ENCODE assay signal across 8 cellular contexts in the genomic region with DNA sequence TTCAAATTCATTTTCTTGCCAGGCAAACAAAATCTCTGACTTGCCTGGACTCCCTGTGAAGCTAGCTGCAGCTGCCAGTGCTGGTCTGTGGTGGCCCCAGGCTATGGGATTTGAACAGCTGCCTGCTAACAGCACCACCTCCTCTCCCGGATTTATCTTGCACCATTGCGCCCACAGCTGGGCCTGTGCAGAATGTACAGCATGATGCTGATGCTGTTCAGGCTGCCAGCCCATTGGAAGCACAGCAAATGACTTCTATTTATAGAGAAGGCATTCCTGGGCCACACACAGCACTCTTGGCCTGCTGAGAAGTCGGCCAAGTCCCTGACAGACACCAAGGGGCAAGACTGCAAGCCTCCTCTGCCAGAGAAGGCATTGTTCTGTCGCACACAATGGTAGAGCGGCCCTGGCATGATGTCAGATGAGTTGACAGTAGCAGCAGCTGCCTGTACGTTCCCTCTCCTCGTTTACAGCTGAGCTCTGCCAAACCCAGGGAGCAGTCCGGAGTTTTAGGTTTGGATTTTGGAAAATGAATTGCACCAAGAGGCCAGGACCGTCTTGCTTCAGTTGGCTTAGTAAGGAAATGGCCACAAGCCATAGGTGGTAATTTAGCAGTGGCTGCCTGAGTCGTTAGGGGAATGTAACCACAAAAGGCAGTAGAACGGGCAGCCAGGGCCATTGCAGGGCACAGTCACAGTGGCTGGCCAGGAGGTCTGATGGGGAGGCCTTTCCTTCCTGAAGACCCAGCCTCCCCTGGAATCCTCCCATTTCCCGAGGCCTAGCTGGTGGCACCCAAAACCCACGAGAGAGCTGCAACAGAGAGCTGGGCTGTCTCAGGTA. TPM values are rescaled to one million over a fixed set of nuclear protein-coding genes. Genes with fewer than 3 reads are reported as not detected.
DNase-seq lines count a peak whose midpoint lies in the region; ATAC-seq and TF ChIP-seq lines count a peak whose summit lies in the region.

No MANE protein-coding gene starts in this region.

- H3K27ac Mint-ChIP-seq in Caco-2 (ENCODE audit: unreplicated experiment): no peak overlapping the region

- TF ChIP-seq EP300 in stomach (IDR thresholded peaks at IDR 0.05): no peak

- H3K27me3 ChIP-seq in Caco-2 (replicated peaks; ENCODE audit: control insufficient read depth, insufficient read depth, low read length): no peaks in the 10 kb centered on the region
- no peaks in the 10 kb centered on the region for H3K27me3 ChIP-seq in stomach

- H3K9me3 Mint-ChIP-seq in Caco-2 (ENCODE audit: unreplicated experiment): no peaks in the 10 kb centered on the region

- H3K27ac ChIP-seq in stomach: peak overlapping the region; percentile 12 to 83 (median 72)

- H3K4me1 ChIP-seq in Caco-2 (no peaks in the 10 kb centered on the region), stomach (peaks cover 15 to 82% (median 44%) of the 10 kb centered on the region in 4 donors)

- no peaks in the 10 kb centered on the region for H3K36me3 ChIP-seq in Caco-2 (ENCODE audit: control insufficient read depth, insufficient read depth, low read length)
- H3K36me3 ChIP-seq in stomach: no peaks in the 10 kb centered on the region

- peaks cover 6% of the 10 kb centered on the region for H3K4me1 Mint-ChIP-seq in Caco-2 (ENCODE audit: low read depth, unreplicated experiment)

- H3K4me3 Mint-ChIP-seq in Caco-2 (ENCODE audit: unreplicated experiment): no peak overlapping the region

- TF ChIP-seq CTCF in Caco-2 (IDR thresholded peaks at IDR 0.05; ENCODE audit: insufficient read depth in 1 of 2, low read depth in 1 of 2, low read length in 1 of 2, severe bottlenecking in 1 of 2, unreplicated experiment in 1 of 2): no peak
- TF ChIP-seq CTCF in stomach (IDR thresholded peaks at IDR 0.05): no peak

- ATAC-seq in left cardiac atrium: peak; percentile 71 to 78
- no peak for ATAC-seq in HG02759 (IDR thresholded peaks at IDR 0.05; ENCODE audit: unreplicated experiment)
- no peak for ATAC-seq in GM18502 (IDR thresholded peaks at IDR 0.05; ENCODE audit: poor library complexity, unreplicated experiment)
- ATAC-seq in HG03045 (IDR thresholded peaks at IDR 0.05; ENCODE audit: unreplicated experiment): no peak

- POLR2A ChIA-PET in Caco-2 (lab: Charles Lee): no interaction called here

- intact Hi-C loops in Caco-2 (cut with micrococcal nuclease; ENCODE audit: unreplicated experiment) (no loop called here), left cardiac atrium (cut with DNase I) (loop anchor here in 1 of 2 donors (10.0 kb wide), 1 partner anchor 72 kb away; no protein-coding TSS in a partner anchor), stomach (cut with DNase I; ENCODE audit: low total_unique reads) (loop anchor here (10.0 kb wide), 1 partner anchor 102 kb away; no protein-coding TSS in a partner anchor)

- peaks cover 4% of the 10 kb centered on the region for H3K27me3 Mint-ChIP-seq in Caco-2 (ENCODE audit: insufficient read depth, unreplicated experiment)

- no peaks in the 10 kb centered on the region for H3K9me3 ChIP-seq in Caco-2
- H3K9me3 ChIP-seq in stomach: no peaks in the 10 kb centered on the region

- no TSS peak for BruUV-seq in Caco-2 (replicated peaks; lab: Mats Ljungman, UMichigan)

- CTCF ChIA-PET in Caco-2 (lab: Charles Lee): interaction anchor here (0.9 kb wide), 1 partner anchor 9 kb away, joined by 3 read pairs; no protein-coding TSS in a partner anchor

- no peaks in the 10 kb centered on the region for H3K36me3 Mint-ChIP-seq in Caco-2 (ENCODE audit: insufficient read depth, unreplicated experiment)

- WGBS in stomach, 5 donors: 36 to 55% (median 49%) methylated on average over 12 to 13 of the region's 13 CpGs

- TF ChIP-seq POLR2A in stomach (IDR thresholded peaks at IDR 0.05): no peak

- DNase-seq in Caco-2 (peak; percentile 43 to 69), NCI-H187 treated with DMSO at 0.1 percent for 48 hours (lab: John Stamatoyannopoulos, UW) (peak; percentile 34), amniotic epithelial cell (ENCODE audit: low read depth) (peak; percentile 22), left cardiac atrium (peak; percentile 65), stomach (peak; percentile 46)

- no peak overlapping the region for H3K4me3 ChIP-seq in Caco-2 (ENCODE audit: low read depth, low read length)
- no peak overlapping the region for H3K4me3 ChIP-seq in stomach

RNA-seq across cellular contexts. Expression of a gene that starts 38.5 kb away (rescaled TPM):
- total RNA-seq in Caco-2 (2022): 2.2 and 2.3 TPM in 2 replicates
- 10 to 100 TPM; 25.8 to 27.3 TPM for total RNA-seq in left cardiac atrium
- total RNA-seq in stomach: 10 to 100 TPM in 4 of 5 donors, 1 to 10 TPM in 1; 7.8 to 84.8 (median 38.7) TPM
- polyA plus RNA-seq in stomach: 10 to 100 TPM; 19.5 to 52.7 (median 28.6) TPM

Comparison
In these comparisons a context has a peak if more than half of its experiments do, and no peak if none do; other contexts are left out.
1. ATAC-seq: peak in left cardiac atrium (2 of 2); none in HG02759 (single experiment), GM18502 (single experiment) and HG03045 (single experiment).
2. Peak in every context shown above with its lines, with median percentiles within 50 percentile points of each other: DNase-seq.